In genomic region chr17:66487933-66488572, GRCh38 we compare ENCODE assay signal across 1 cellular context.
TF ChIP-seq lines count a peak whose summit lies in the region.

No MANE protein-coding gene starts in this region.

TF ChIP-seq in GM12878, 131 proteins besides CTCF, POLR2A, EP300 and RAD21 (continued from another document):
- TF ChIP-seq CEBPZ (IDR thresholded peaks at IDR 0.05; ENCODE audit: low read depth, low read length) = no peak
- TF ChIP-seq, protein P1, sequence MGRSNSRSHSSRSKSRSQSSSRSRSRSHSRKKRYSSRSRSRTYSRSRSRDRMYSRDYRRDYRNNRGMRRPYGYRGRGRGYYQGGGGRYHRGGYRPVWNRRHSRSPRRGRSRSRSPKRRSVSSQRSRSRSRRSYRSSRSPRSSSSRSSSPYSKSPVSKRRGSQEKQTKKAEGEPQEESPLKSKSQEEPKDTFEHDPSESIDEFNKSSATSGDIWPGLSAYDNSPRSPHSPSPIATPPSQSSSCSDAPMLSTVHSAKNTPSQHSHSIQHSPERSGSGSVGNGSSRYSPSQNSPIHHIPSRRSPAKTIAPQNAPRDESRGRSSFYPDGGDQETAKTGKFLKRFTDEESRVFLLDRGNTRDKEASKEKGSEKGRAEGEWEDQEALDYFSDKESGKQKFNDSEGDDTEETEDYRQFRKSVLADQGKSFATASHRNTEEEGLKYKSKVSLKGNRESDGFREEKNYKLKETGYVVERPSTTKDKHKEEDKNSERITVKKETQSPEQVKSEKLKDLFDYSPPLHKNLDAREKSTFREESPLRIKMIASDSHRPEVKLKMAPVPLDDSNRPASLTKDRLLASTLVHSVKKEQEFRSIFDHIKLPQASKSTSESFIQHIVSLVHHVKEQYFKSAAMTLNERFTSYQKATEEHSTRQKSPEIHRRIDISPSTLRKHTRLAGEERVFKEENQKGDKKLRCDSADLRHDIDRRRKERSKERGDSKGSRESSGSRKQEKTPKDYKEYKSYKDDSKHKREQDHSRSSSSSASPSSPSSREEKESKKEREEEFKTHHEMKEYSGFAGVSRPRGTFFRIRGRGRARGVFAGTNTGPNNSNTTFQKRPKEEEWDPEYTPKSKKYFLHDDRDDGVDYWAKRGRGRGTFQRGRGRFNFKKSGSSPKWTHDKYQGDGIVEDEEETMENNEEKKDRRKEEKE (IDR thresholded peaks at IDR 0.05) = no peak
- TF ChIP-seq ZNF622 (IDR thresholded peaks at IDR 0.05) = no peak
- TF ChIP-seq MYB (IDR thresholded peaks at IDR 0.05; ENCODE audit: borderline replicate concordance, low read depth, low read length) = no peak
- no peak for TF ChIP-seq RFX5 (IDR thresholded peaks at IDR 0.05; ENCODE audit: low read depth, low read length)
- TF ChIP-seq KAT2A (conservative IDR thresholded peaks at IDR 0.05; ENCODE audit: control insufficient read depth, low read depth, low read length) = no peak
- TF ChIP-seq WRNIP1 (IDR thresholded peaks at IDR 0.05; ENCODE audit: borderline replicate concordance, low read depth, low read length) = no peak
- TF ChIP-seq NRF1 (conservative IDR thresholded peaks at IDR 0.05; ENCODE audit: low read depth, low read length) = no peak
- TF ChIP-seq ZNF24 (IDR thresholded peaks at IDR 0.05) = no peak
- TF ChIP-seq SREBF2 (IDR thresholded peaks at IDR 0.05; ENCODE audit: low read length) = no peak
- no peak for TF ChIP-seq EGR1 (IDR thresholded peaks at IDR 0.05; ENCODE audit: borderline replicate concordance in 1 of 2, low read depth in 2 of 2, low read length in 2 of 2)
- TF ChIP-seq SMARCA5 (IDR thresholded peaks at IDR 0.05) = no peak
- TF ChIP-seq SIX5 (IDR thresholded peaks at IDR 0.05; ENCODE audit: low read depth, low read length, severe bottlenecking) = no peak
- no peak for TF ChIP-seq MXI1 (IDR thresholded peaks at IDR 0.05; ENCODE audit: low read depth, low read length)
- TF ChIP-seq, protein P2, sequence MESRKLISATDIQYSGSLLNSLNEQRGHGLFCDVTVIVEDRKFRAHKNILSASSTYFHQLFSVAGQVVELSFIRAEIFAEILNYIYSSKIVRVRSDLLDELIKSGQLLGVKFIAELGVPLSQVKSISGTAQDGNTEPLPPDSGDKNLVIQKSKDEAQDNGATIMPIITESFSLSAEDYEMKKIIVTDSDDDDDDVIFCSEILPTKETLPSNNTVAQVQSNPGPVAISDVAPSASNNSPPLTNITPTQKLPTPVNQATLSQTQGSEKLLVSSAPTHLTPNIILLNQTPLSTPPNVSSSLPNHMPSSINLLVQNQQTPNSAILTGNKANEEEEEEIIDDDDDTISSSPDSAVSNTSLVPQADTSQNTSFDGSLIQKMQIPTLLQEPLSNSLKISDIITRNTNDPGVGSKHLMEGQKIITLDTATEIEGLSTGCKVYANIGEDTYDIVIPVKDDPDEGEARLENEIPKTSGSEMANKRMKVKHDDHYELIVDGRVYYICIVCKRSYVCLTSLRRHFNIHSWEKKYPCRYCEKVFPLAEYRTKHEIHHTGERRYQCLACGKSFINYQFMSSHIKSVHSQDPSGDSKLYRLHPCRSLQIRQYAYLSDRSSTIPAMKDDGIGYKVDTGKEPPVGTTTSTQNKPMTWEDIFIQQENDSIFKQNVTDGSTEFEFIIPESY (IDR thresholded peaks at IDR 0.05) = no peak
- TF ChIP-seq SKIL (IDR thresholded peaks at IDR 0.05; ENCODE audit: low read depth, poor library complexity, severe bottlenecking) = no peak
- no peak for TF ChIP-seq DPF2 (IDR thresholded peaks at IDR 0.05)
TF ChIP-seq in GM12878: peak in this region for 0.
